ENCODE assay signal across 1 cellular context in the genomic region with DNA sequence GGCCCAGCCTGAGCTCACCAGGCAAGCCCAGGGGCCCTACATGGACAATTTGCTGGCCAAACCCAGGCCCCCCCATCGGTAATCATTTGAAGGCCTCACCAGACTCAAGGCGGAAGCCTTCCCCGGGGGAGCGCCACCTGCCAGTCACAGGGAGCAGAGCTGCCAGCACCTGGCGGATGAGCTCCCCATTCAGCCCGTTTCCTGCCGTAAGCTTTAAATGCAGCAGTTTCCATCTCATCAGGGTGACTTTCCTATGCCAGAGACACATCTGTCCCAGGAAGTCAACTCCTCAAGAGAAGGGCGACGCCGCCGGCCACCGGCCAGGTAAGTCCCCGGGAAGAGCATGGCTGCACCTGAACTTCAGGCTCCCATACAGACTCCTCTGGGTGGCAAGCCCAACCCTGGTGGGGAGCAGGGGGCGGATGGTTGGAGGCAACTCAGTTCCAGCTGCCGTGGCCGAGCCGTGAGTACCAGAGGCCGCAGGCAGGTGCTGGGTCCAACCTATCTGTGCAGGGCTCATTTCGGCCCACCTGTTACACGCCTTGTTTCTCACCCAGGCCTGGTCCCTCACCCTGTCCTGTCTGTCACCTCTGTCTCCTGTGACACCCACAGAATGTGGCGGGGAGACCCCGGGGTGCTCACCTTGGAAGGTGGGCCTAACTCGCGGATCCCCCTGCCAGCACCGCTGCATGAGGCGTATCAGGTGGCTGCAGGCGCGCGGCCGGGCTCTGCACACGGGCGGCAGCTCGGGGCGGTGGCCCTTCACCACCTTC.
TF ChIP-seq lines count a peak whose summit lies in the region.

No MANE protein-coding gene starts in this region.

TF ChIP-seq in WTC11, 78 proteins besides CTCF, POLR2A, EP300 and RAD21 (continued from another document):
- TF ChIP-seq, protein P1, sequence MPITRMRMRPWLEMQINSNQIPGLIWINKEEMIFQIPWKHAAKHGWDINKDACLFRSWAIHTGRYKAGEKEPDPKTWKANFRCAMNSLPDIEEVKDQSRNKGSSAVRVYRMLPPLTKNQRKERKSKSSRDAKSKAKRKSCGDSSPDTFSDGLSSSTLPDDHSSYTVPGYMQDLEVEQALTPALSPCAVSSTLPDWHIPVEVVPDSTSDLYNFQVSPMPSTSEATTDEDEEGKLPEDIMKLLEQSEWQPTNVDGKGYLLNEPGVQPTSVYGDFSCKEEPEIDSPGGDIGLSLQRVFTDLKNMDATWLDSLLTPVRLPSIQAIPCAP (CRISPR knock-in tag; IDR thresholded peaks at IDR 0.05): no peak
- TF ChIP-seq SOX15 (CRISPR knock-in tag; IDR thresholded peaks at IDR 0.05) (no peak), JUN (CRISPR knock-in tag; IDR thresholded peaks at IDR 0.05) (no peak), TEAD4 (CRISPR knock-in tag; IDR thresholded peaks at IDR 0.05) (no peak)
- TF ChIP-seq, protein P2, sequence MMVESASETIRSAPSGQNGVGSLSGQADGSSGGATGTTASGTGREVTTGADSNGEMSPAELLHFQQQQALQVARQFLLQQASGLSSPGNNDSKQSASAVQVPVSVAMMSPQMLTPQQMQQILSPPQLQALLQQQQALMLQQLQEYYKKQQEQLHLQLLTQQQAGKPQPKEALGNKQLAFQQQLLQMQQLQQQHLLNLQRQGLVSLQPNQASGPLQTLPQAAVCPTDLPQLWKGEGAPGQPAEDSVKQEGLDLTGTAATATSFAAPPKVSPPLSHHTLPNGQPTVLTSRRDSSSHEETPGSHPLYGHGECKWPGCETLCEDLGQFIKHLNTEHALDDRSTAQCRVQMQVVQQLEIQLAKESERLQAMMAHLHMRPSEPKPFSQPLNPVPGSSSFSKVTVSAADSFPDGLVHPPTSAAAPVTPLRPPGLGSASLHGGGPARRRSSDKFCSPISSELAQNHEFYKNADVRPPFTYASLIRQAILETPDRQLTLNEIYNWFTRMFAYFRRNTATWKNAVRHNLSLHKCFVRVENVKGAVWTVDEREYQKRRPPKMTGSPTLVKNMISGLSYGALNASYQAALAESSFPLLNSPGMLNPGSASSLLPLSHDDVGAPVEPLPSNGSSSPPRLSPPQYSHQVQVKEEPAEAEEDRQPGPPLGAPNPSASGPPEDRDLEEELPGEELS (CRISPR knock-in tag; IDR thresholded peaks at IDR 0.05): no peak
- TF ChIP-seq, protein P3, sequence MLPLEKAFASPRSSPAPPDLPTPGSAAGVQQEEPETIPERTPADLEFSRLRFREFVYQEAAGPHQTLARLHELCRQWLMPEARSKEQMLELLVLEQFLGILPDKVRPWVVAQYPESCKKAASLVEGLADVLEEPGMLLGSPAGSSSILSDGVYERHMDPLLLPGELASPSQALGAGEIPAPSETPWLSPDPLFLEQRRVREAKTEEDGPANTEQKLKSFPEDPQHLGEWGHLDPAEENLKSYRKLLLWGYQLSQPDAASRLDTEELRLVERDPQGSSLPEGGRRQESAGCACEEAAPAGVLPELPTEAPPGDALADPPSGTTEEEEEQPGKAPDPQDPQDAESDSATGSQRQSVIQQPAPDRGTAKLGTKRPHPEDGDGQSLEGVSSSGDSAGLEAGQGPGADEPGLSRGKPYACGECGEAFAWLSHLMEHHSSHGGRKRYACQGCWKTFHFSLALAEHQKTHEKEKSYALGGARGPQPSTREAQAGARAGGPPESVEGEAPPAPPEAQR (CRISPR knock-in tag; IDR thresholded peaks at IDR 0.05): no peak
- TF ChIP-seq, protein P4, sequence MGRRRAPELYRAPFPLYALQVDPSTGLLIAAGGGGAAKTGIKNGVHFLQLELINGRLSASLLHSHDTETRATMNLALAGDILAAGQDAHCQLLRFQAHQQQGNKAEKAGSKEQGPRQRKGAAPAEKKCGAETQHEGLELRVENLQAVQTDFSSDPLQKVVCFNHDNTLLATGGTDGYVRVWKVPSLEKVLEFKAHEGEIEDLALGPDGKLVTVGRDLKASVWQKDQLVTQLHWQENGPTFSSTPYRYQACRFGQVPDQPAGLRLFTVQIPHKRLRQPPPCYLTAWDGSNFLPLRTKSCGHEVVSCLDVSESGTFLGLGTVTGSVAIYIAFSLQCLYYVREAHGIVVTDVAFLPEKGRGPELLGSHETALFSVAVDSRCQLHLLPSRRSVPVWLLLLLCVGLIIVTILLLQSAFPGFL (CRISPR knock-in tag; IDR thresholded peaks at IDR 0.05; ENCODE audit: borderline replicate concordance): no peak
- TF ChIP-seq, protein P5, sequence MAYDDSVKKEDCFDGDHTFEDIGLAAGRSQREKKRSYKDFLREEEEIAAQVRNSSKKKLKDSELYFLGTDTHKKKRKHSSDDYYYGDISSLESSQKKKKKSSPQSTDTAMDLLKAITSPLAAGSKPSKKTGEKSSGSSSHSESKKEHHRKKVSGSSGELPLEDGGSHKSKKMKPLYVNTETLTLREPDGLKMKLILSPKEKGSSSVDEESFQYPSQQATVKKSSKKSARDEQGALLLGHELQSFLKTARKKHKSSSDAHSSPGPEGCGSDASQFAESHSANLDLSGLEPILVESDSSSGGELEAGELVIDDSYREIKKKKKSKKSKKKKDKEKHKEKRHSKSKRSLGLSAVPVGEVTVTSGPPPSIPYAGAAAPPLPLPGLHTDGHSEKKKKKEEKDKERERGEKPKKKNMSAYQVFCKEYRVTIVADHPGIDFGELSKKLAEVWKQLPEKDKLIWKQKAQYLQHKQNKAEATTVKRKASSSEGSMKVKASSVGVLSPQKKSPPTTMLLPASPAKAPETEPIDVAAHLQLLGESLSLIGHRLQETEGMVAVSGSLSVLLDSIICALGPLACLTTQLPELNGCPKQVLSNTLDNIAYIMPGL (CRISPR knock-in tag; IDR thresholded peaks at IDR 0.05): no peak
- TF ChIP-seq, protein P6, sequence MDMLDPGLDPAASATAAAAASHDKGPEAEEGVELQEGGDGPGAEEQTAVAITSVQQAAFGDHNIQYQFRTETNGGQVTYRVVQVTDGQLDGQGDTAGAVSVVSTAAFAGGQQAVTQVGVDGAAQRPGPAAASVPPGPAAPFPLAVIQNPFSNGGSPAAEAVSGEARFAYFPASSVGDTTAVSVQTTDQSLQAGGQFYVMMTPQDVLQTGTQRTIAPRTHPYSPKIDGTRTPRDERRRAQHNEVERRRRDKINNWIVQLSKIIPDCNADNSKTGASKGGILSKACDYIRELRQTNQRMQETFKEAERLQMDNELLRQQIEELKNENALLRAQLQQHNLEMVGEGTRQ (CRISPR knock-in tag; IDR thresholded peaks at IDR 0.05): no peak
- TF ChIP-seq, protein P7, sequence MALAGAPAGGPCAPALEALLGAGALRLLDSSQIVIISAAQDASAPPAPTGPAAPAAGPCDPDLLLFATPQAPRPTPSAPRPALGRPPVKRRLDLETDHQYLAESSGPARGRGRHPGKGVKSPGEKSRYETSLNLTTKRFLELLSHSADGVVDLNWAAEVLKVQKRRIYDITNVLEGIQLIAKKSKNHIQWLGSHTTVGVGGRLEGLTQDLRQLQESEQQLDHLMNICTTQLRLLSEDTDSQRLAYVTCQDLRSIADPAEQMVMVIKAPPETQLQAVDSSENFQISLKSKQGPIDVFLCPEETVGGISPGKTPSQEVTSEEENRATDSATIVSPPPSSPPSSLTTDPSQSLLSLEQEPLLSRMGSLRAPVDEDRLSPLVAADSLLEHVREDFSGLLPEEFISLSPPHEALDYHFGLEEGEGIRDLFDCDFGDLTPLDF (CRISPR knock-in tag; IDR thresholded peaks at IDR 0.05): no peak
- TF ChIP-seq, protein P8, sequence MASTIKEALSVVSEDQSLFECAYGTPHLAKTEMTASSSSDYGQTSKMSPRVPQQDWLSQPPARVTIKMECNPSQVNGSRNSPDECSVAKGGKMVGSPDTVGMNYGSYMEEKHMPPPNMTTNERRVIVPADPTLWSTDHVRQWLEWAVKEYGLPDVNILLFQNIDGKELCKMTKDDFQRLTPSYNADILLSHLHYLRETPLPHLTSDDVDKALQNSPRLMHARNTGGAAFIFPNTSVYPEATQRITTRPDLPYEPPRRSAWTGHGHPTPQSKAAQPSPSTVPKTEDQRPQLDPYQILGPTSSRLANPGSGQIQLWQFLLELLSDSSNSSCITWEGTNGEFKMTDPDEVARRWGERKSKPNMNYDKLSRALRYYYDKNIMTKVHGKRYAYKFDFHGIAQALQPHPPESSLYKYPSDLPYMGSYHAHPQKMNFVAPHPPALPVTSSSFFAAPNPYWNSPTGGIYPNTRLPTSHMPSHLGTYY (CRISPR knock-in tag; IDR thresholded peaks at IDR 0.05): no peak
TF ChIP-seq in WTC11: peak in this region for 0.
